ENCODE assay signal across 1 cellular context in the genomic region with DNA sequence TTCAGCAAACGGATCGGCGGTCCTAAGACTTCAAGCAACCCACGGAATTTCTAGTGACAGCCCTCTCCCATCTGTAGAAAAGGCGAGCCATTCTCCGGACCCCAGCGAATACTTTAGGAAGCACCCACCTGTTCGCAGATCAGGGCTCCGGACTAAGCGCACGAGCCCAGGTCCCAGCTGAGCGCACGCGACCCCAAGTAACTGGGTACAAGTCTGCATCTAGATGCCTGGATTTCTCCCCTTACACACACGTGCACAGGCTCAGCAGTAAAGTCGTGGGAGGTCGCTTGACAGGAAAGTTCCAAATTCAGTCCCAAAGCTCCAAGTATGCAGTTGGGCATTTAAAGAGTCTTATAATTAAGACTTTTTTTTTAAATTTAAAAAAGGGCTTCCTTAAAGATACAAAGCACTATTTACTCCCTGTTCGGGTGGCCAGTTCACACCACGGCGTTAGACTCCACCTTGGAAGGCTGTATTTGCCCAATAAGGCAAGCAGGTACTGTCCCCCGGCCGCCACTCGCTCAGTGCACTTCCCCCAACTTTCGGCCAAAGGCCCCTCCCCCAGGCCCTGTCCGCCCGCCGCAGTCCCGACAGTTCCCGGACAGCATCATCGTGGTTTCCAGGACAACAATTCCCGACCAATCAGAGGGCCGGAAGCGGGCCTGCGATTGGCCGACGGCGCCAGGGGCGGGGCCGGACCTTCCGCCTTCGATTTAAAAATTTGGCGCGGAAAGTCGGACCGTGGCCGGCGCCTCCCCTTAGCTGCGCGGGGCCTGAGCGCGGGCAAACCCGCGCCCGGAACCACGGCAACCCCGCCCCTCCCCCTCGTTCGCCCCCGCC.
TF ChIP-seq lines count a peak whose summit lies in the region.

TSS of gene E2F8 (minus strand) at position 526 of the 840 bp plus-strand sequence. CDS start 824 bp downstream, outside the sequence.

TF ChIP-seq in HEK293, 187 proteins besides CTCF, POLR2A, EP300 and RAD21 (continued from another document and continues in another):
- no peak for TF ChIP-seq ZSCAN18 (tag by site-specific recombination; IDR thresholded peaks at IDR 0.05)
- TF ChIP-seq ZNF324 (tag by site-specific recombination; IDR thresholded peaks at IDR 0.05), result no peak
- TF ChIP-seq ZNF747 (tag by site-specific recombination; IDR thresholded peaks at IDR 0.05), result no peak
- no peak for TF ChIP-seq ZNF677 (tag by site-specific recombination; IDR thresholded peaks at IDR 0.05)
- no peak for TF ChIP-seq ZNF521 (tag by site-specific recombination; IDR thresholded peaks at IDR 0.05)
- TF ChIP-seq ZNF660 (tag by site-specific recombination; IDR thresholded peaks at IDR 0.05), result no peak
- TF ChIP-seq ZNF473 (tag by site-specific recombination; IDR thresholded peaks at IDR 0.05), result no peak
- TF ChIP-seq HOXA7 (CRISPR knock-in tag; IDR thresholded peaks at IDR 0.05; ENCODE audit: borderline replicate concordance), result no peak
- no peak for TF ChIP-seq ZNF274 (IDR thresholded peaks at IDR 0.05; ENCODE audit: low read length)
- TF ChIP-seq ZNF274 (tag by site-specific recombination; IDR thresholded peaks at IDR 0.05; ENCODE audit: borderline replicate concordance), result no peak
- no peak for TF ChIP-seq ZNF223 (tag by site-specific recombination; IDR thresholded peaks at IDR 0.05)
- no peak for TF ChIP-seq ZNF768 (tag by site-specific recombination; IDR thresholded peaks at IDR 0.05)
- no peak for TF ChIP-seq PRDM2 (tag by site-specific recombination; IDR thresholded peaks at IDR 0.05; ENCODE audit: borderline replicate concordance)
- no peak for TF ChIP-seq ZNF843 (tag by site-specific recombination; IDR thresholded peaks at IDR 0.05)
- TF ChIP-seq ZNF426 (tag by site-specific recombination; IDR thresholded peaks at IDR 0.05), result no peak
- TF ChIP-seq ZNF280D (tag by site-specific recombination; IDR thresholded peaks at IDR 0.05), result no peak
- TF ChIP-seq ZNF311 (tag by site-specific recombination; IDR thresholded peaks at IDR 0.05; ENCODE audit: borderline replicate concordance), result no peak
- TF ChIP-seq ZNF558 (tag by site-specific recombination; IDR thresholded peaks at IDR 0.05), result no peak
- TF ChIP-seq SP7 (tag by site-specific recombination; IDR thresholded peaks at IDR 0.05), result 0 out of 2 replicates have a peak, but pooled peaks have one; percentile 36
- no peak for TF ChIP-seq INSM2 (tag by site-specific recombination; IDR thresholded peaks at IDR 0.05)
- no peak for TF ChIP-seq PRDM1 (tag by site-specific recombination; IDR thresholded peaks at IDR 0.05)
- TF ChIP-seq ZNF585B (tag by site-specific recombination; IDR thresholded peaks at IDR 0.05), result no peak
- TF ChIP-seq ZNF398 (tag by site-specific recombination; IDR thresholded peaks at IDR 0.05), result no peak
- TF ChIP-seq ZNF19 (tag by site-specific recombination; IDR thresholded peaks at IDR 0.05; ENCODE audit: low read depth), result no peak
- no peak for TF ChIP-seq TRIM28 (IDR thresholded peaks at IDR 0.05; ENCODE audit: borderline replicate concordance, low read length)
- TF ChIP-seq, protein P1, sequence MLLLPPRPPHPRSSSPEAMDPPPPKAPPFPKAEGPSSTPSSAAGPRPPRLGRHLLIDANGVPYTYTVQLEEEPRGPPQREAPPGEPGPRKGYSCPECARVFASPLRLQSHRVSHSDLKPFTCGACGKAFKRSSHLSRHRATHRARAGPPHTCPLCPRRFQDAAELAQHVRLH (tag by site-specific recombination; IDR thresholded peaks at IDR 0.05), result no peak
- no peak for TF ChIP-seq ZNF221 (tag by site-specific recombination; IDR thresholded peaks at IDR 0.05; ENCODE audit: borderline replicate concordance)
- no peak for TF ChIP-seq ZNF174 (tag by site-specific recombination; IDR thresholded peaks at IDR 0.05)
- TF ChIP-seq ZNF16 (tag by site-specific recombination; IDR thresholded peaks at IDR 0.05; ENCODE audit: low read depth), result no peak
- TF ChIP-seq ZBTB49 (tag by site-specific recombination; IDR thresholded peaks at IDR 0.05; ENCODE audit: low read depth), result no peak
- no peak for TF ChIP-seq ZNF785 (tag by site-specific recombination; IDR thresholded peaks at IDR 0.05)
- no peak for TF ChIP-seq ZNF404 (tag by site-specific recombination; IDR thresholded peaks at IDR 0.05)
- TF ChIP-seq, protein P2, sequence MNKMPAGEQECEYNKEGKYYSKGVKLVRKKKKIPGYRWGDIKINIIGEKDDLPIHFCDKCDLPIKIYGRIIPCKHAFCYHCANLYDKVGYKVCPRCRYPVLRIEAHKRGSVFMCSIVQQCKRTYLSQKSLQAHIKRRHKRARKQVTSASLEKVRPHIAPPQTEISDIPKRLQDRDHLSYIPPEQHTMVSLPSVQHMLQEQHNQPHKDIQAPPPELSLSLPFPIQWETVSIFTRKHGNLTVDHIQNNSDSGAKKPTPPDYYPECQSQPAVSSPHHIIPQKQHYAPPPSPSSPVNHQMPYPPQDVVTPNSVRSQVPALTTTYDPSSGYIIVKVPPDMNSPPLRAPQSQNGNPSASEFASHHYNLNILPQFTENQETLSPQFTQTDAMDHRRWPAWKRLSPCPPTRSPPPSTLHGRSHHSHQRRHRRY (tag by site-specific recombination; IDR thresholded peaks at IDR 0.05), result no peak
- TF ChIP-seq ZFP69B (tag by site-specific recombination; IDR thresholded peaks at IDR 0.05), result no peak
- peak; percentile 90 for TF ChIP-seq SP2 (tag by site-specific recombination; IDR thresholded peaks at IDR 0.05)
- no peak for TF ChIP-seq ZNF133 (tag by site-specific recombination; IDR thresholded peaks at IDR 0.05)
- TF ChIP-seq KLF7 (tag by site-specific recombination; IDR thresholded peaks at IDR 0.05; ENCODE audit: borderline replicate concordance), result no peak
- no peak for TF ChIP-seq ZNF391 (tag by site-specific recombination; IDR thresholded peaks at IDR 0.05; ENCODE audit: borderline replicate concordance, low read depth)
- TF ChIP-seq ZBTB20 (tag by site-specific recombination; IDR thresholded peaks at IDR 0.05), result no peak
- TF ChIP-seq ZBTB1 (tag by site-specific recombination; IDR thresholded peaks at IDR 0.05), result no peak
- TF ChIP-seq ZIC2 (tag by site-specific recombination; IDR thresholded peaks at IDR 0.05), result no peak
- no peak for TF ChIP-seq EGR2 (tag by site-specific recombination; IDR thresholded peaks at IDR 0.05; ENCODE audit: low read depth)
